Comparison of ENCODE assay signal across 1 cellular context in genomic region chr21:44510508-44511218, GRCh38.
A peak's percentile ranks its signal among the peaks of the same experiment; 100 is the strongest.
TF ChIP-seq lines count a peak whose summit lies in the region.

No MANE protein-coding gene starts in this region.

TF ChIP-seq in HepG2, 621 proteins besides CTCF, POLR2A, EP300 and RAD21 (continued from another document and continues in another):
- TF ChIP-seq MNT (IDR thresholded peaks at IDR 0.05) (no peak), FIP1L1 (IDR thresholded peaks at IDR 0.05; ENCODE audit: borderline replicate concordance, insufficient read depth, low read depth, low read length) (no peak), SRSF9 (IDR thresholded peaks at IDR 0.05; ENCODE audit: borderline replicate concordance, insufficient read depth, low read depth, low read length, poor library complexity, severe bottlenecking) (no peak), REL (CRISPR knock-in tag; conservative IDR thresholded peaks at IDR 0.05) (no peak), TOPORS (CRISPR knock-in tag; IDR thresholded peaks at IDR 0.05) (no peak), ZBTB34 (CRISPR knock-in tag; IDR thresholded peaks at IDR 0.05) (no peak), ZNF674 (CRISPR knock-in tag; IDR thresholded peaks at IDR 0.05; ENCODE audit: low read depth) (no peak), ZNF276 (CRISPR knock-in tag; IDR thresholded peaks at IDR 0.05; ENCODE audit: low read depth) (no peak), ZNF484 (CRISPR knock-in tag; IDR thresholded peaks at IDR 0.05; ENCODE audit: borderline replicate concordance, low read depth) (no peak), MBD4 (IDR thresholded peaks at IDR 0.05; ENCODE audit: borderline replicate concordance, low read length) (no peak), ZNF414 (CRISPR knock-in tag; IDR thresholded peaks at IDR 0.05) (0 out of 2 replicates have a peak, but pooled peaks have one; percentile 22), NAIF1 (CRISPR knock-in tag; IDR thresholded peaks at IDR 0.05; ENCODE audit: borderline replicate concordance) (no peak), ZBTB1 (CRISPR knock-in tag; IDR thresholded peaks at IDR 0.05; ENCODE audit: borderline replicate concordance) (no peak), ZSCAN31 (CRISPR knock-in tag; IDR thresholded peaks at IDR 0.05; ENCODE audit: low read depth) (no peak), ZNF256 (CRISPR knock-in tag; conservative IDR thresholded peaks at IDR 0.05) (no peak), ZNF468 (CRISPR knock-in tag; IDR thresholded peaks at IDR 0.05) (no peak), SKI (IDR thresholded peaks at IDR 0.05; ENCODE audit: partially characterized antibody) (no peak), PHF5A (CRISPR knock-in tag; IDR thresholded peaks at IDR 0.05; ENCODE audit: low read depth, unreplicated experiment) (no peak), ZNF605 (CRISPR knock-in tag; IDR thresholded peaks at IDR 0.05) (peak; percentile 87), KMT2A (CRISPR knock-in tag; IDR thresholded peaks at IDR 0.05) (no peak), ZNF773 (CRISPR knock-in tag; IDR thresholded peaks at IDR 0.05; ENCODE audit: borderline replicate concordance) (no peak), ARNT2 (CRISPR knock-in tag; IDR thresholded peaks at IDR 0.05; ENCODE audit: low read depth) (no peak), GPBP1L1 (CRISPR knock-in tag; IDR thresholded peaks at IDR 0.05) (no peak), NCOA5 (CRISPR knock-in tag; IDR thresholded peaks at IDR 0.05) (no peak), ETS1 (CRISPR knock-in tag; IDR thresholded peaks at IDR 0.05) (no peak), ZNF546 (CRISPR knock-in tag; conservative IDR thresholded peaks at IDR 0.05) (no peak), MZF1 (CRISPR knock-in tag; IDR thresholded peaks at IDR 0.05; ENCODE audit: borderline replicate concordance) (no peak), ZNF18 (CRISPR knock-in tag; IDR thresholded peaks at IDR 0.05; ENCODE audit: insufficient replicate concordance) (no peak), RBM22 (optimal IDR thresholded peaks at IDR 0.05; ENCODE audit: low read length) (no peak), AKAP8 (CRISPR knock-in tag; IDR thresholded peaks at IDR 0.05) (no peak), ATRX (CRISPR knock-in tag; IDR thresholded peaks at IDR 0.05; ENCODE audit: borderline replicate concordance) (no peak), ZBTB25 (CRISPR knock-in tag; IDR thresholded peaks at IDR 0.05) (no peak), SNAPC4 (CRISPR knock-in tag; IDR thresholded peaks at IDR 0.05) (no peak), CEBPZ (IDR thresholded peaks at IDR 0.05; ENCODE audit: low read length) (no peak), SRSF4 (IDR thresholded peaks at IDR 0.05; ENCODE audit: low read depth, low read length, poor library complexity, severe bottlenecking) (no peak), ZBTB38 (CRISPR knock-in tag; IDR thresholded peaks at IDR 0.05) (no peak), ZZZ3 (CRISPR knock-in tag; IDR thresholded peaks at IDR 0.05; ENCODE audit: borderline replicate concordance) (no peak; the same call in 1 of the 2 replicates), ZNF350 (CRISPR knock-in tag; IDR thresholded peaks at IDR 0.05; ENCODE audit: borderline replicate concordance, low read depth) (peak; percentile 53; the same call in 1 of the 2 replicates), NR3C1 (CRISPR knock-in tag; IDR thresholded peaks at IDR 0.05) (no peak), TCF7L2 (IDR thresholded peaks at IDR 0.05; ENCODE audit: low read depth, low read length) (no peak), ZNF572 (CRISPR knock-in tag; IDR thresholded peaks at IDR 0.05) (no peak), NFIB (CRISPR knock-in tag; IDR thresholded peaks at IDR 0.05; ENCODE audit: borderline replicate concordance) (no peak), ZBTB7A (CRISPR knock-in tag; IDR thresholded peaks at IDR 0.05) (no peak), ZNF619 (CRISPR knock-in tag; IDR thresholded peaks at IDR 0.05) (no peak), SIN3B (IDR thresholded peaks at IDR 0.05; ENCODE audit: low read length) (no peak)
